ENCODE assay signal across 8 cellular contexts in the genomic region with DNA sequence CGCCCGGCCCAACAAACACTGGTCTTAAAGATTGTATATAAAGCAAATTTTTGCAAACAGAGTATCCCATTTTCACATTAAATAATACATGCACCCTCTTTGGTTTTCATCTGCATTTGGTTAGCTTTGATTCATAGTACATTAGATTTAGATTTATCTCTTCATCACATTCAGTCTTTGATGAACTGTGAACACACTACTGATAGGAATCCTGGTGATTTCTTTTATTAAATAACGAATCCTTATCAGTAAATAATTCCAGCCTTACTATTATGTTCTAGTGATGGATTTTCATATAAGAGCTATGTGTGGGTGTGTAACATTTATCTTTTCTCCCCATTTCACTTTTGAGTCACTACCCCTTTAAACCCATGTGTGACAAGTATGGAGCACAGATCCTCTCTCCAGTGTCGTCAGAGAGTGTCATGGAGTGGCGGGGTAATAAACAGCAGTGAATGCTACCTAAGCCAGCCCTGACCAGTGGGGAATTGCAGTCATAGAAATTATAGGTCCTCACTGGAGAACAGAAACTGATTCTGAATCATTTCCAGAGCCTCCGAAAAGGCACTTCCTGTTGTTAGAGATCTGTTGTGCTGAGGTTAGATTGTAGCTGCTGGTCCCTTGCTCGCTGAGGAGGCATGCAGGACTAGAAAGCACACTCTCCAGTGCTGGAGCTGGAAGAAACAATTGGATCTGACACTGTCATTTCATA. TPM values are rescaled to one million over a fixed set of nuclear protein-coding genes. Genes with fewer than 3 reads are reported as not detected.
DNase-seq lines count a peak whose midpoint lies in the region; ATAC-seq, FAIRE-seq and TF ChIP-seq lines count a peak whose summit lies in the region.

No MANE protein-coding gene starts in this region.

- 90% methylated on average over 7 of the region's 7 CpGs; no CpG with 5 or more reads in 1 of the 2 experiments for WGBS in H1 (ENCODE audit: extremely low coverage in 1 of 2, insufficient coverage in 1 of 2, insufficient read length in 1 of 2, insufficient replicate concordance in 2 of 2, low coverage in 1 of 2, low lambda C conversion rate in 2 of 2, missing lambda C conversion rate in 1 of 2), 2 experiments

- H3K27me3 ChIP-seq in MM.1S (replicated peaks; ENCODE audit: insufficient read depth, low read length) = no peaks in the 10 kb centered on the region
- no peaks in the 10 kb centered on the region for H3K27me3 ChIP-seq in H1 (replicated peaks in 1 of 4; ENCODE audit: control insufficient read depth in 3 of 4, extremely low read depth in 1 of 4, insufficient read depth in 3 of 4, low read length in 3 of 4)

- no peak overlapping the region for H3K18ac ChIP-seq in H1 (ENCODE audit: extremely low read depth, low read length)

- no peaks in the 10 kb centered on the region for H3K9me3 ChIP-seq in MM.1S (replicated peaks; ENCODE audit: insufficient read depth, low read length)
- no peaks in the 10 kb centered on the region for H3K9me3 ChIP-seq in H1 (ENCODE audit: insufficient read depth in 2 of 2, low read depth in 1 of 2, low read length in 1 of 2)

- H3K4me2 ChIP-seq in MM.1S (ENCODE audit: low read depth, low read length) = peak overlapping the region; percentile 27
- H3K4me2 ChIP-seq in H1 (ENCODE audit: insufficient read depth in 1 of 2, low read depth in 2 of 2, low read length in 2 of 2) = no peak overlapping the region

- DNase-seq in SIG-M5 treated with dmso at 0.1 percent for 504 hours (lab: John Stamatoyannopoulos, UW; ENCODE audit: unreplicated experiment) = peak; percentile 11
- no peak for DNase-seq in SIG-M5 (lab: John Stamatoyannopoulos, UW)
- DNase-seq in MM.1S = peak; percentile 26
- no peak for DNase-seq in H1 (ENCODE audit: low read depth in 1 of 2, low spot score in 2 of 2)
- no peak for DNase-seq in GM19238 (ENCODE audit: insufficient read length, low spot score)
- no peak for DNase-seq in posterior vena cava (ENCODE audit: low spot score)
- DNase-seq in T-helper 9 cell = no peak

- FAIRE-seq in H1 (lab: Jason Lieb, UNC) = no peak

- no peak overlapping the region for H2BK15ac ChIP-seq in H1 (ENCODE audit: low read length)

- no peak overlapping the region for H2BK12ac ChIP-seq in H1 (ENCODE audit: low read depth, low read length)

- no peaks in the 10 kb centered on the region for H3F3A ChIP-seq in MM.1S (ENCODE audit: insufficient read depth, low read length)

- H3K4me3 ChIP-seq in MM.1S (ENCODE audit: low read length) = no peak overlapping the region
- H3K4me3 ChIP-seq in H1 (ENCODE audit: extremely low read depth in 1 of 4, insufficient read depth in 2 of 4, low read depth in 3 of 4, low read length in 4 of 4) = no peak overlapping the region

- H3K4me1 ChIP-seq in MM.1S (ENCODE audit: low read length) (peaks cover 15% of the 10 kb centered on the region), H1 (replicated peaks in 1 of 4; ENCODE audit: control insufficient read depth in 3 of 4, insufficient read depth in 4 of 4, low read length in 3 of 4) (no peaks in the 10 kb centered on the region)

- H4K20me1 ChIP-seq in MM.1S (ENCODE audit: insufficient read depth, low read length) (no peaks in the 10 kb centered on the region), H1 (replicated peaks in 1 of 2; ENCODE audit: control insufficient read depth in 1 of 2, insufficient read depth in 2 of 2, low read length in 2 of 2) (no peaks in the 10 kb centered on the region)

- H3K23ac ChIP-seq in H1 (ENCODE audit: insufficient read length) = no peak overlapping the region

- H3K79me1 ChIP-seq in H1 (ENCODE audit: low read depth, low read length) = no peaks in the 10 kb centered on the region

- no peaks in the 10 kb centered on the region for H3K9me2 ChIP-seq in MM.1S (replicated peaks; ENCODE audit: insufficient read depth, low read length)

- no peak overlapping the region for H2BK5ac ChIP-seq in H1 (ENCODE audit: low read depth, low read length)

- no peaks in the 10 kb centered on the region for H3K23me2 ChIP-seq in H1 (ENCODE audit: low read depth, low read length)

- H2BK20ac ChIP-seq in H1 (ENCODE audit: low read length) = no peak overlapping the region

- CTCF ChIA-PET in H1 (lab: Charles Lee; ENCODE audit: partially characterized antibody) = interaction anchor here (3.3 kb wide), 1 partner anchor 247 kb away, joined by 23 read pairs; no protein-coding TSS in a partner anchor

- TF ChIP-seq RAD21 in H1 (IDR thresholded peaks at IDR 0.05 in 1 of 2, conservative IDR thresholded peaks at IDR 0.05 in 1 of 2; ENCODE audit: low read depth in 2 of 2, low read length in 2 of 2) = no peak

- POLR2A ChIA-PET in H1 (lab: Charles Lee; ENCODE audit: partially characterized antibody) = no interaction called here

- H3K9ac ChIP-seq in MM.1S (ENCODE audit: low read length) = no peak overlapping the region
- no peak overlapping the region for H3K9ac ChIP-seq in H1 (replicated peaks in 1 of 4; ENCODE audit: extremely low read depth in 1 of 4, low read depth in 3 of 4, low read length in 3 of 4)

- peak; percentile 81 for ATAC-seq in GM21825 (IDR thresholded peaks at IDR 0.05; ENCODE audit: unreplicated experiment)

- no peak overlapping the region for H4K91ac ChIP-seq in H1 (replicated peaks; ENCODE audit: insufficient read length, low read length)

- H3K36me3 ChIP-seq in MM.1S (replicated peaks; ENCODE audit: insufficient read depth, low read length) = no peaks in the 10 kb centered on the region
- no peaks in the 10 kb centered on the region for H3K36me3 ChIP-seq in H1 (ENCODE audit: control insufficient read depth in 2 of 4, insufficient read depth in 4 of 4, low read length in 3 of 4)

- H3K79me2 ChIP-seq in MM.1S (ENCODE audit: low read length) (no peaks in the 10 kb centered on the region), H1 (ENCODE audit: control insufficient read depth in 1 of 2, insufficient read depth in 2 of 2, low read length in 2 of 2) (no peaks in the 10 kb centered on the region)

- no peak for TF ChIP-seq POLR2A in H1 (IDR thresholded peaks at IDR 0.05; ENCODE audit: control extremely low read depth in 1 of 2, low read depth in 2 of 2, low read length in 2 of 2)

- H3K27ac ChIP-seq in MM.1S (ENCODE audit: low read length) (no peak overlapping the region), H1 (ENCODE audit: low read depth, low read length) (no peak overlapping the region)

- no peak overlapping the region for H2BK120ac ChIP-seq in H1 (replicated peaks; ENCODE audit: low read depth, low read length)

- TF ChIP-seq CTCF in MM.1S (IDR thresholded peaks at IDR 0.05; ENCODE audit: low read length) (no peak), H1 (IDR thresholded peaks at IDR 0.05; ENCODE audit: control extremely low read depth in 1 of 3, insufficient read depth in 1 of 3, low read depth in 1 of 3, low read length in 3 of 3) (no peak)

- H4K8ac ChIP-seq in H1 (ENCODE audit: extremely low read depth, insufficient read depth, low read length) = no peak overlapping the region; the same call in 1 of the 2 replicates

- H2AFZ ChIP-seq in MM.1S (ENCODE audit: low read length) (0 out of 2 replicates have a peak overlapping the region, but pooled peaks have one; percentile 5), H1 (ENCODE audit: low read length) (peak overlapping the region; percentile 88; the same call in 1 of the 2 replicates)

- TF ChIP-seq EP300 in H1 (IDR thresholded peaks at IDR 0.05; ENCODE audit: borderline replicate concordance in 1 of 2, low read depth in 2 of 2, low read length in 2 of 2) = no peak

- H2AK5ac ChIP-seq in H1 (ENCODE audit: low read depth, low read length) = no peak overlapping the region

- H3K14ac ChIP-seq in H1 (ENCODE audit: insufficient read length) = no peak overlapping the region

- H3K4ac ChIP-seq in H1 (replicated peaks; ENCODE audit: insufficient read length, low read depth, low read length) = no peak overlapping the region

- no peak overlapping the region for H4K5ac ChIP-seq in H1 (ENCODE audit: insufficient read length, low read depth, low read length)

- intact Hi-C loops in posterior vena cava (cut with DNase I) = no loop called here

- no peak overlapping the region for H3K56ac ChIP-seq in H1 (replicated peaks; ENCODE audit: insufficient read length, low read depth, low read length)

TF ChIP-seq in H1, 55 proteins besides CTCF, POLR2A, EP300 and RAD21 (continues in another document):
- no peak for TF ChIP-seq SRF (IDR thresholded peaks at IDR 0.05; ENCODE audit: low read depth, low read length)
- no peak for TF ChIP-seq CBX8 (IDR thresholded peaks at IDR 0.05; ENCODE audit: borderline replicate concordance, low read depth, low read length)
- no peak for TF ChIP-seq SAP30 (IDR thresholded peaks at IDR 0.05; ENCODE audit: insufficient read depth, insufficient replicate concordance, low read length)
- TF ChIP-seq JUN (IDR thresholded peaks at IDR 0.05; ENCODE audit: low read depth, low read length) = no peak
- TF ChIP-seq, protein P1, sequence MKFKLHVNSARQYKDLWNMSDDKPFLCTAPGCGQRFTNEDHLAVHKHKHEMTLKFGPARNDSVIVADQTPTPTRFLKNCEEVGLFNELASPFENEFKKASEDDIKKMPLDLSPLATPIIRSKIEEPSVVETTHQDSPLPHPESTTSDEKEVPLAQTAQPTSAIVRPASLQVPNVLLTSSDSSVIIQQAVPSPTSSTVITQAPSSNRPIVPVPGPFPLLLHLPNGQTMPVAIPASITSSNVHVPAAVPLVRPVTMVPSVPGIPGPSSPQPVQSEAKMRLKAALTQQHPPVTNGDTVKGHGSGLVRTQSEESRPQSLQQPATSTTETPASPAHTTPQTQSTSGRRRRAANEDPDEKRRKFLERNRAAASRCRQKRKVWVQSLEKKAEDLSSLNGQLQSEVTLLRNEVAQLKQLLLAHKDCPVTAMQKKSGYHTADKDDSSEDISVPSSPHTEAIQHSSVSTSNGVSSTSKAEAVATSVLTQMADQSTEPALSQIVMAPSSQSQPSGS (IDR thresholded peaks at IDR 0.05; ENCODE audit: low read length) = no peak
- TF ChIP-seq TAF1 (IDR thresholded peaks at IDR 0.05; ENCODE audit: low read depth, low read length) = no peak
- no peak for TF ChIP-seq CBX5 (IDR thresholded peaks at IDR 0.05; ENCODE audit: low read depth, low read length)
- TF ChIP-seq SP4 (IDR thresholded peaks at IDR 0.05; ENCODE audit: low read length) = no peak
- no peak for TF ChIP-seq SP2 (IDR thresholded peaks at IDR 0.05; ENCODE audit: low read length)
- no peak for TF ChIP-seq SIRT6 (IDR thresholded peaks at IDR 0.05; ENCODE audit: low read length)
- no peak for TF ChIP-seq SIX5 (IDR thresholded peaks at IDR 0.05; ENCODE audit: low read depth, low read length)

RNA-seq across cellular contexts. Expression of a gene that starts 22.0 kb away (rescaled TPM):
- 0.95 and 2.4 TPM in 2 replicates for total RNA-seq in H1 (2021; fragmentation: NEBNext Ultra II Directional; extraction: Animal tissue kit (Norgen Biotek cat#: 25700))
- polyA plus RNA-seq in H1 (2011; rRNA removed) = 0.21 and 0.52 TPM in 2 replicates
- polyA plus RNA-seq in H1 (2011; cell fraction: cytosol; rRNA removed) = 0.48 TPM
- 2.1 TPM for polyA plus RNA-seq in H1 (2011; cell fraction: nucleus; rRNA removed)
- polyA plus RNA-seq in H1 (2012, experiment 1 of 2) = 0.27 to 0.38 TPM (median 0.34 TPM) in 4 replicates
- polyA plus RNA-seq in H1 (2012, experiment 2 of 2) = 1.2 TPM
- polyA plus RNA-seq in H1 (2013, experiment 1 of 2) = 1.1 TPM
- 1.3 TPM for polyA plus RNA-seq in H1 (2013, experiment 2 of 2)
- 0.85 and 1.9 TPM in 2 replicates for polyA minus RNA-seq in H1 (2011; rRNA and poly(A)+ RNA removed)
- 0.95 TPM for polyA minus RNA-seq in H1 (2011; cell fraction: cytosol; rRNA and poly(A)+ RNA removed)
- 2.3 TPM for polyA minus RNA-seq in H1 (2011; cell fraction: nucleus; rRNA and poly(A)+ RNA removed)
- total RNA-seq in posterior vena cava = under 1 TPM in 1 of 2 donors, not detected in 1; 0.05 TPM

Comparison
In these comparisons a context has a peak if more than half of its experiments do, and no peak if none do; other contexts are left out.
1. DNase-seq: peak in SIG-M5 treated with dmso at 0.1 percent for 504 hours (single experiment) and MM.1S (single experiment); none in SIG-M5 (single experiment), H1 (0 of 2), GM19238 (single experiment), posterior vena cava (single experiment) and T-helper 9 cell (single experiment).